In genomic region chr3:125356140-125357026, GRCh38 we compare ENCODE assay signal across 8 cellular contexts.
A peak's percentile ranks its signal among the peaks of the same experiment; 100 is the strongest.
DNase-seq lines count a peak whose midpoint lies in the region; ATAC-seq and TF ChIP-seq lines count a peak whose summit lies in the region.

No MANE protein-coding gene starts in this region.

- H3K27ac ChIP-seq in VCaP = peak overlapping the region; percentile 81
- no peak overlapping the region for H3K27ac ChIP-seq in iPS DF 6.9 (ENCODE audit: low read length)
- peak overlapping the region; percentile 50 for H3K27ac ChIP-seq in stomach smooth muscle (ENCODE audit: low read length)

- H3K4me1 ChIP-seq in iPS DF 6.9 (ENCODE audit: control insufficient read depth, insufficient read depth, low read length) = no peaks in the 10 kb centered on the region
- H3K4me1 ChIP-seq in stomach smooth muscle (ENCODE audit: control insufficient read depth, insufficient read depth, low read length) = no peaks in the 10 kb centered on the region

- no peak for TF ChIP-seq CTCF in VCaP (conservative IDR thresholded peaks at IDR 0.05)

- no CpG with 5 or more reads among the region's 5 CpGs for WGBS in iPS DF 6.9 (ENCODE audit: insufficient coverage, insufficient read length)

- peak overlapping the region; percentile 55 to 73 for H3K9ac ChIP-seq in stomach smooth muscle (ENCODE audit: low read length in 2 of 2)

- H3K27me3 ChIP-seq in iPS DF 6.9 (ENCODE audit: control insufficient read depth, insufficient read depth, low read length) (no peaks in the 10 kb centered on the region), stomach smooth muscle (ENCODE audit: control insufficient read depth in 1 of 2, insufficient read depth in 2 of 2, low read length in 2 of 2) (no peaks in the 10 kb centered on the region)

- H3K9me3 ChIP-seq in iPS DF 6.9 (ENCODE audit: control insufficient read depth, insufficient read depth, low read length) (no peaks in the 10 kb centered on the region), stomach smooth muscle (ENCODE audit: control insufficient read depth in 2 of 2, low read length in 2 of 2) (no peaks in the 10 kb centered on the region)

- H3K36me3 ChIP-seq in iPS DF 6.9 (ENCODE audit: control insufficient read depth, insufficient read depth, low read length) = no peaks in the 10 kb centered on the region
- no peaks in the 10 kb centered on the region for H3K36me3 ChIP-seq in stomach smooth muscle (ENCODE audit: control insufficient read depth in 2 of 2, insufficient read depth in 2 of 2, low read length in 2 of 2)

- DNase-seq in NOMO-1 (lab: John Stamatoyannopoulos, UW; ENCODE audit: unreplicated experiment in 2 of 2) (peak; percentile 13 to 32), NOMO-1 treated with dmso at 0.1 percent for 144 hours (lab: John Stamatoyannopoulos, UW; ENCODE audit: unreplicated experiment) (no peak), iPS DF 6.9 (ENCODE audit: low read depth, low spot score) (no peak), GDM1 (lab: John Stamatoyannopoulos, UW) (no peak), NCI-H2107 (lab: John Stamatoyannopoulos, UW) (no peak)

- H3K4me3 ChIP-seq in iPS DF 6.9 (ENCODE audit: low read length) (peak overlapping the region; percentile 60; the same call in 1 of the 2 replicates), stomach smooth muscle (ENCODE audit: low read length in 2 of 2) (peak overlapping the region; percentile 67 to 79)

- no peak for ATAC-seq in HG03520 (IDR thresholded peaks at IDR 0.05; ENCODE audit: unreplicated experiment)

Comparison
In these comparisons a context has a peak if more than half of its experiments do, and no peak if none do; other contexts are left out.
1. DNase-seq: peak in NOMO-1 (2 of 2); none in NOMO-1 treated with dmso at 0.1 percent for 144 hours (single experiment), iPS DF 6.9 (single experiment), GDM1 (single experiment) and NCI-H2107 (single experiment).